ENCODE assay signal across 1 cellular context in the genomic region with DNA sequence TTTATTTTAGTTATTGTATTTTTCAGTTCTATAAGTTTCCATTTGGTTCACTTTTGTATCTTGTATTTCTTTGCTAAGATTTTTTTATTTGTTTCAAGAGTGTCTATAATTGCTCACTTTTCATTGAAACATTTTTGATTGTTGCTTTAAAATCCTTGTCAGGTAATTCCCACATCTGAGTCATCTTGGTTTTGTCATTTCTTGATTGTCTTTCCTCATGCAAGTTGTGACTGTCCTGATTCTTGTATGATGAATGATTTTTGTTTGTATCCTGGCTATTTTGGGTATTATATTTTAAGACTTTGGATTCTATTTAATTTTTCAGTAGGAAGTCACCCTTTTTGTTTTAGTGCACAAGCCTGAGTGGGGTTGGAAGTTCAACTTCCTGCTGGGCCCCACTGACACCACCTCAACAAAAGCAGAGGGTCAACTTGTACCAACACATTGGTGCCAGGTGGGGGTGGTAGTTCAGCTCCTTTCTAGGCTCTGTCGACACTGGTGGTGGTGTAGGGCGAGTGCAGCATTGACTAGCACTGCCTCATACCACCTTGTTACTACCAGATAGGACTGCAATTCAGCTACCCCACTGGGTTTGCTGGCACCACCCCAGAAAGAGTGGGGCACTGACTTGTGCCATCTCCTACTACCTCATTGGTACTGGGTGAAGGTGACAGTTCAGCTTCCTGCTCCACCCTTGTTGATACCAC.
TF ChIP-seq lines count a peak whose summit lies in the region.

No MANE protein-coding gene starts in this region.

TF ChIP-seq in WTC11, 78 proteins besides CTCF, POLR2A, EP300 and RAD21 (continued from another document):
- TF ChIP-seq, protein P1, sequence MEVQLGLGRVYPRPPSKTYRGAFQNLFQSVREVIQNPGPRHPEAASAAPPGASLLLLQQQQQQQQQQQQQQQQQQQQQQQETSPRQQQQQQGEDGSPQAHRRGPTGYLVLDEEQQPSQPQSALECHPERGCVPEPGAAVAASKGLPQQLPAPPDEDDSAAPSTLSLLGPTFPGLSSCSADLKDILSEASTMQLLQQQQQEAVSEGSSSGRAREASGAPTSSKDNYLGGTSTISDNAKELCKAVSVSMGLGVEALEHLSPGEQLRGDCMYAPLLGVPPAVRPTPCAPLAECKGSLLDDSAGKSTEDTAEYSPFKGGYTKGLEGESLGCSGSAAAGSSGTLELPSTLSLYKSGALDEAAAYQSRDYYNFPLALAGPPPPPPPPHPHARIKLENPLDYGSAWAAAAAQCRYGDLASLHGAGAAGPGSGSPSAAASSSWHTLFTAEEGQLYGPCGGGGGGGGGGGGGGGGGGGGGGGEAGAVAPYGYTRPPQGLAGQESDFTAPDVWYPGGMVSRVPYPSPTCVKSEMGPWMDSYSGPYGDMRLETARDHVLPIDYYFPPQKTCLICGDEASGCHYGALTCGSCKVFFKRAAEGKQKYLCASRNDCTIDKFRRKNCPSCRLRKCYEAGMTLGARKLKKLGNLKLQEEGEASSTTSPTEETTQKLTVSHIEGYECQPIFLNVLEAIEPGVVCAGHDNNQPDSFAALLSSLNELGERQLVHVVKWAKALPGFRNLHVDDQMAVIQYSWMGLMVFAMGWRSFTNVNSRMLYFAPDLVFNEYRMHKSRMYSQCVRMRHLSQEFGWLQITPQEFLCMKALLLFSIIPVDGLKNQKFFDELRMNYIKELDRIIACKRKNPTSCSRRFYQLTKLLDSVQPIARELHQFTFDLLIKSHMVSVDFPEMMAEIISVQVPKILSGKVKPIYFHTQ (CRISPR knock-in tag; IDR thresholded peaks at IDR 0.05) = no peak
- TF ChIP-seq EMX1 (CRISPR knock-in tag; IDR thresholded peaks at IDR 0.05) = no peak
